8 cellular contexts compared by ENCODE assay signal in the genomic region with DNA sequence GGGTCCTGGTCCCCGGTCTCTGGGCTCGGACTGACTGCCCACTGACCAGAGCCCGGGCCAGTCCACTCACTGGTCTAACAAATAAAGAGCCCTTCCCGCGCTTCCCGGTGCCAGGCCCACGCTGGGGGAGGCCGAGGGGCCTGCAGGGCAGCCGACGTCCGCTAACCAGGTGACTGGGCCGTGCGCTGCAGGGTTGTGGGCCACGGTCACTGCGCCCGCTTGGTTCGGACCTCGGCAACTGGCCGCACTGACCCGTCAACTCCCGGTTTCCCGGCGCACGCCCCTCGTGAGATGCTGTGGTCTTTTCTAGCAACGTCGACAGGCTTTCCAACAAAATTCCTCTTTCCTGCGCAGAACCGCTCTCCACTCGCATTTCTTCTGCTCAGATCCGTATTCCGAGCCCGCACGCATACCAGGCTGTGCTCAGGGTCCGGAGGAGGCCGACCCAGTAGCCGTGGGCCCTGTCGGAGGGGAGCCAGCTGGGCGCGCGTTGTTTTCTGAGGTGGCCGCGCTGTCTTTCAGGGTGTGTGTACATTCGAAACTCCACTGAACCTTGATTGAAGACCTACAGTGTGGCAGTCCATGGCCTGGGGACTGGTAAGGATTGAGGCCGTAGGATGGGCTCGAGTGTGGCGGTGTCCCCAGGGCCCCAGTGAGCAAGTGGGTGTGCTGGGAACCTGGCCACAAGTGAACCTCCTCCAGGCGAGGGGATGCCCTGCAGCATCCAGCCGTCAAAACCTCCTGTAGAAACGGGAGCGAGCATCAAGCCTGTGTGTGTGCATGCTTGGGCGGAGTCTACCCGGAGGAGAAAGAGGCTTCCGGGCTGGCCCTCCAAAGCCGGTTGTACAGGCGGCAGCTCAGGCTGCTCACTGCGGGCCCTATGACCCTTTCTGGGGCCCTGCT. TPM values are rescaled to one million over a fixed set of nuclear protein-coding genes. Genes with fewer than 3 reads are reported as not detected.
DNase-seq lines count a peak whose midpoint lies in the region; ATAC-seq, FAIRE-seq and TF ChIP-seq lines count a peak whose summit lies in the region.

No MANE protein-coding gene starts in this region.

- ATAC-seq in central memory CD8-positive, alpha-beta T cell (replicated peaks; ENCODE audit: extremely low read depth, poor library complexity, severe bottlenecking): no peak
- ATAC-seq in HepG2 (peak; percentile 54), GM19351 (IDR thresholded peaks at IDR 0.05; ENCODE audit: unreplicated experiment) (no peak), GM19328 (IDR thresholded peaks at IDR 0.05; ENCODE audit: unreplicated experiment) (no peak)

- H3K4me3 ChIP-seq in HepG2 (replicated peaks in 1 of 3; ENCODE audit: insufficient read depth in 1 of 3, low read depth in 2 of 3, low read length in 3 of 3): peak overlapping the region; percentile 79 to 87 (median 84)

- peaks cover 69% of the 10 kb centered on the region for H3K4me1 ChIP-seq in HepG2 (ENCODE audit: insufficient read depth, low read length)

- no peaks in the 10 kb centered on the region for H3K27me3 Mint-ChIP-seq in central memory CD8-positive, alpha-beta T cell
- no peaks in the 10 kb centered on the region for H3K27me3 Mint-ChIP-seq in type B pancreatic cell

- intact Hi-C loops in HepG2 (cut with micrococcal nuclease; ENCODE audit: unreplicated experiment): loop anchor here (5.0 kb wide), 1 partner anchor 62 kb away; no protein-coding TSS in a partner anchor

- peaks cover 17% of the 10 kb centered on the region for H4K20me1 ChIP-seq in HepG2 (ENCODE audit: insufficient read depth, low read length)

- H3K27ac ChIP-seq in HepG2 (ENCODE audit: extremely low read length, insufficient read depth, low read length): peak overlapping the region; percentile 85

- no peak for TF ChIP-seq EP300 in HepG2 (IDR thresholded peaks at IDR 0.05; ENCODE audit: low read depth in 2 of 2, low read length in 2 of 2)
- no peak for TF ChIP-seq EP300 in HepG2 (CRISPR knock-in tag; IDR thresholded peaks at IDR 0.05; ENCODE audit: borderline replicate concordance)

- peaks cover 0 to 7% of the 10 kb centered on the region in 2 experiments; a peak in 1 of 5 replicates for H3K36me3 ChIP-seq in HepG2 (replicated peaks in 1 of 2; ENCODE audit: control insufficient read depth in 1 of 2, insufficient read depth in 2 of 2, low read length in 2 of 2)

- TF ChIP-seq CTCF in HepG2 (CRISPR knock-in tag; IDR thresholded peaks at IDR 0.05) (no peak), type B pancreatic cell (conservative IDR thresholded peaks at IDR 0.05) (no peak)

- peak overlapping the region; percentile 84 for H3K4me2 ChIP-seq in HepG2 (ENCODE audit: low read depth, low read length)

- no peak; a peak in 1 of 4 replicates for TF ChIP-seq POLR2A in HepG2 (IDR thresholded peaks at IDR 0.05; ENCODE audit: insufficient read depth in 1 of 2, low read depth in 2 of 2, low read length in 2 of 2)

- H3K4me1 Mint-ChIP-seq in central memory CD8-positive, alpha-beta T cell: peaks cover 45% of the 10 kb centered on the region
- H3K4me1 Mint-ChIP-seq in type B pancreatic cell (ENCODE audit: unreplicated experiment): peaks cover 38% of the 10 kb centered on the region

- POLR2A ChIA-PET in HepG2 (lab: Yijun Ruan, JAX): no interaction called here

- peak overlapping the region; percentile 86 for H3K9ac ChIP-seq in HepG2 (ENCODE audit: insufficient read depth, low read depth, low read length)

- H3K79me2 ChIP-seq in HepG2 (ENCODE audit: insufficient read depth, low read length): peaks cover 71% of the 10 kb centered on the region

- peak overlapping the region; percentile 83 for H3K27ac Mint-ChIP-seq in central memory CD8-positive, alpha-beta T cell (ENCODE audit: low read depth)
- H3K27ac Mint-ChIP-seq in type B pancreatic cell: peak overlapping the region; percentile 91

- DNase-seq in NCI-H1694 treated with DMSO at 0.1 percent for 48 hours (lab: John Stamatoyannopoulos, UW) (peak; percentile 11), NCI-H1694 (lab: John Stamatoyannopoulos, UW) (no peak), NCI-H748 (lab: John Stamatoyannopoulos, UW; ENCODE audit: unreplicated experiment) (peak; percentile 65), HepG2 (ENCODE audit: low spot score) (peak; percentile 75), type B pancreatic cell (ENCODE audit: extremely low spot score, unreplicated experiment) (peak; percentile 69)
- DNase-seq in central memory CD8-positive, alpha-beta T cell (ENCODE audit: low spot score in 2 of 2): no peak

- TF ChIP-seq RAD21 in HepG2 (CRISPR knock-in tag; IDR thresholded peaks at IDR 0.05): peak; percentile 7

- no TSS peak for BruUV-seq in HepG2 (replicated peaks; lab: Mats Ljungman, UMichigan)

- CTCF ChIA-PET in HepG2 (lab: Yijun Ruan, JAX; ENCODE audit: low intra/inter-chr PET ratio, low total read pairs): no interaction called here

- H3K27me3 ChIP-seq in HepG2 (ENCODE audit: control insufficient read depth in 1 of 2, insufficient read depth in 2 of 2, low read length in 2 of 2): no peaks in the 10 kb centered on the region; a peak in 1 of 5 replicates

- H2AFZ ChIP-seq in HepG2 (ENCODE audit: low read length): no peak overlapping the region

- under 1% methylated on average over 35 of the region's 57 CpGs for WGBS in HepG2 (ENCODE audit: low lambda C conversion rate)

- H3K9me3 Mint-ChIP-seq in central memory CD8-positive, alpha-beta T cell: no peaks in the 10 kb centered on the region
- no peaks in the 10 kb centered on the region for H3K9me3 Mint-ChIP-seq in type B pancreatic cell

- no peaks in the 10 kb centered on the region for H3K9me3 ChIP-seq in HepG2 (ENCODE audit: low read length)

- peaks cover 17% of the 10 kb centered on the region for H3K36me3 Mint-ChIP-seq in central memory CD8-positive, alpha-beta T cell (ENCODE audit: insufficient read depth)
- peaks cover 14% of the 10 kb centered on the region for H3K36me3 Mint-ChIP-seq in type B pancreatic cell

- in situ Hi-C loops in HepG2 (cut with HindIII; ENCODE audit: extremely low pct_ligation_motif_present, low pct_unique_long_range_greater_than_20kb): no loop called here

- H3K4me3 Mint-ChIP-seq in central memory CD8-positive, alpha-beta T cell: peak overlapping the region; percentile 78
- peak overlapping the region; percentile 99 for H3K4me3 Mint-ChIP-seq in type B pancreatic cell

- peak; percentile 74 for FAIRE-seq in HepG2 (lab: Jason Lieb, UNC)

RNA-seq across cellular contexts. Expression of gene NT5DC2, which starts 0.9 kb away (rescaled TPM):
- 105 and 131 TPM in 2 replicates for total RNA-seq in HepG2 (2016; rRNA removed; fragmentation: Illumina TruSeq; extraction: Trizol)
- total RNA-seq in HepG2 (2016; cell fraction: cytosol; rRNA removed; fragmentation: Illumina TruSeq; extraction: Trizol; ENCODE audit: low read depth): 335 and 351 TPM in 2 replicates
- total RNA-seq in HepG2 (2016; cell fraction: insoluble cytoplasmic fraction; rRNA removed; fragmentation: Illumina TruSeq; extraction: Trizol): 92.9 and 127 TPM in 2 replicates
- total RNA-seq in HepG2 (2016; cell fraction: membrane; rRNA removed; fragmentation: Illumina TruSeq; extraction: Trizol): 398 and 413 TPM in 2 replicates
- 102 and 116 TPM in 2 replicates for total RNA-seq in HepG2 (2016; cell fraction: nucleus; rRNA removed; fragmentation: Illumina TruSeq; extraction: Trizol)
- polyA plus RNA-seq in HepG2 (2011; rRNA removed): 217 and 240 TPM in 2 replicates
- 148 and 220 TPM in 2 replicates for polyA plus RNA-seq in HepG2 (2011; cell fraction: cytosol; rRNA removed)
- polyA plus RNA-seq in HepG2 (2011; cell fraction: nucleus; rRNA removed): 493 and 549 TPM in 2 replicates
- polyA plus RNA-seq in HepG2 (2012): 109 and 144 TPM in 2 replicates
- 760 and 829 TPM in 2 replicates for polyA plus RNA-seq in HepG2 (2016; cell fraction: cytosol; fragmentation: Illumina TruSeq; extraction: Trizol; ENCODE audit: low read depth)
- polyA plus RNA-seq in HepG2 (2016; cell fraction: insoluble cytoplasmic fraction; fragmentation: Illumina TruSeq; extraction: Trizol; ENCODE audit: low read depth): 161 and 192 TPM in 2 replicates
- 646 and 710 TPM in 2 replicates for polyA plus RNA-seq in HepG2 (2016; cell fraction: membrane; fragmentation: Illumina TruSeq; extraction: Trizol; ENCODE audit: low read depth)
- 319 and 344 TPM in 2 replicates for polyA plus RNA-seq in HepG2 (2016; cell fraction: nucleus; fragmentation: Illumina TruSeq; extraction: Trizol; ENCODE audit: insufficient read depth, low read depth)
- 166 and 240 TPM in 2 replicates for polyA minus RNA-seq in HepG2 (2011; rRNA and poly(A)+ RNA removed; ENCODE audit: low replicate concordance)
- 60.3 and 89.1 TPM in 2 replicates for polyA minus RNA-seq in HepG2 (2011; cell fraction: cytosol; rRNA and poly(A)+ RNA removed)
- polyA minus RNA-seq in HepG2 (2011; cell fraction: nucleus; rRNA and poly(A)+ RNA removed): 74.0 and 75.3 TPM in 2 replicates
- total RNA-seq in type B pancreatic cell (ENCODE audit: low replicate concordance): 105 and 231 TPM in 2 replicates

RNA-seq across cellular contexts. Expression of gene UQCC5, which starts 1.9 kb away (rescaled TPM):
- total RNA-seq in HepG2 (2016; rRNA removed; fragmentation: Illumina TruSeq; extraction: Trizol): 29.5 and 33.7 TPM in 2 replicates
- 45.8 and 54.6 TPM in 2 replicates for total RNA-seq in HepG2 (2016; cell fraction: cytosol; rRNA removed; fragmentation: Illumina TruSeq; extraction: Trizol; ENCODE audit: low read depth)
- total RNA-seq in HepG2 (2016; cell fraction: insoluble cytoplasmic fraction; rRNA removed; fragmentation: Illumina TruSeq; extraction: Trizol): 26.7 and 30.2 TPM in 2 replicates
- total RNA-seq in HepG2 (2016; cell fraction: membrane; rRNA removed; fragmentation: Illumina TruSeq; extraction: Trizol): 28.0 and 35.7 TPM in 2 replicates
- total RNA-seq in HepG2 (2016; cell fraction: nucleus; rRNA removed; fragmentation: Illumina TruSeq; extraction: Trizol): 13.6 and 19.8 TPM in 2 replicates
- polyA plus RNA-seq in HepG2 (2011; rRNA removed): 15.4 and 15.7 TPM in 2 replicates
- polyA plus RNA-seq in HepG2 (2011; cell fraction: cytosol; rRNA removed): 16.5 and 17.9 TPM in 2 replicates
- 23.9 and 45.2 TPM in 2 replicates for polyA plus RNA-seq in HepG2 (2011; cell fraction: nucleus; rRNA removed)
- 7.0 and 36.2 TPM in 2 replicates for polyA plus RNA-seq in HepG2 (2012)
- polyA plus RNA-seq in HepG2 (2016; cell fraction: cytosol; fragmentation: Illumina TruSeq; extraction: Trizol; ENCODE audit: low read depth): 58.7 and 84.5 TPM in 2 replicates
- 49.0 and 49.7 TPM in 2 replicates for polyA plus RNA-seq in HepG2 (2016; cell fraction: insoluble cytoplasmic fraction; fragmentation: Illumina TruSeq; extraction: Trizol; ENCODE audit: low read depth)
- 35.2 and 53.6 TPM in 2 replicates for polyA plus RNA-seq in HepG2 (2016; cell fraction: membrane; fragmentation: Illumina TruSeq; extraction: Trizol; ENCODE audit: low read depth)
- 38.0 and 44.8 TPM in 2 replicates for polyA plus RNA-seq in HepG2 (2016; cell fraction: nucleus; fragmentation: Illumina TruSeq; extraction: Trizol; ENCODE audit: insufficient read depth, low read depth)
- polyA minus RNA-seq in HepG2 (2011; rRNA and poly(A)+ RNA removed; ENCODE audit: low replicate concordance): 9.6 and 17.6 TPM in 2 replicates
- 5.4 and 10.7 TPM in 2 replicates for polyA minus RNA-seq in HepG2 (2011; cell fraction: cytosol; rRNA and poly(A)+ RNA removed)
- polyA minus RNA-seq in HepG2 (2011; cell fraction: nucleus; rRNA and poly(A)+ RNA removed): 13.0 and 14.4 TPM in 2 replicates
- total RNA-seq in type B pancreatic cell (ENCODE audit: low replicate concordance): 19.0 and 22.8 TPM in 2 replicates

RNA-seq across cellular contexts. Expression of gene STAB1, which starts 39.4 kb away (rescaled TPM):
- total RNA-seq in HepG2 (2016; rRNA removed; fragmentation: Illumina TruSeq; extraction: Trizol): 0.09 and 0.28 TPM in 2 replicates
- total RNA-seq in HepG2 (2016; cell fraction: cytosol; rRNA removed; fragmentation: Illumina TruSeq; extraction: Trizol; ENCODE audit: low read depth): not detected in 2 replicates
- 0.11 and 0.18 TPM in 2 replicates for total RNA-seq in HepG2 (2016; cell fraction: insoluble cytoplasmic fraction; rRNA removed; fragmentation: Illumina TruSeq; extraction: Trizol)
- 0.31 TPM in 1 of 2 replicates, not detected in the other for total RNA-seq in HepG2 (2016; cell fraction: membrane; rRNA removed; fragmentation: Illumina TruSeq; extraction: Trizol)
- total RNA-seq in HepG2 (2016; cell fraction: nucleus; rRNA removed; fragmentation: Illumina TruSeq; extraction: Trizol): 0.13 and 0.16 TPM in 2 replicates
- 0.34 and 0.59 TPM in 2 replicates for polyA plus RNA-seq in HepG2 (2011; rRNA removed)
- 0.13 and 0.16 TPM in 2 replicates for polyA plus RNA-seq in HepG2 (2011; cell fraction: cytosol; rRNA removed)
- polyA plus RNA-seq in HepG2 (2011; cell fraction: nucleus; rRNA removed): 4.1 and 4.3 TPM in 2 replicates
- polyA plus RNA-seq in HepG2 (2012): 0.23 and 0.24 TPM in 2 replicates
- polyA plus RNA-seq in HepG2 (2016; cell fraction: cytosol; fragmentation: Illumina TruSeq; extraction: Trizol; ENCODE audit: low read depth): 0.02 and 0.14 TPM in 2 replicates
- polyA plus RNA-seq in HepG2 (2016; cell fraction: insoluble cytoplasmic fraction; fragmentation: Illumina TruSeq; extraction: Trizol; ENCODE audit: low read depth): 0.10 TPM in 1 of 2 replicates, not detected in the other
- not detected in 2 replicates for polyA plus RNA-seq in HepG2 (2016; cell fraction: membrane; fragmentation: Illumina TruSeq; extraction: Trizol; ENCODE audit: low read depth)
- 0.30 TPM in 1 of 2 replicates, not detected in the other for polyA plus RNA-seq in HepG2 (2016; cell fraction: nucleus; fragmentation: Illumina TruSeq; extraction: Trizol; ENCODE audit: insufficient read depth, low read depth)
- 0.26 and 1.0 TPM in 2 replicates for polyA minus RNA-seq in HepG2 (2011; rRNA and poly(A)+ RNA removed; ENCODE audit: low replicate concordance)
- 0.30 TPM in 1 of 2 replicates, not detected in the other for polyA minus RNA-seq in HepG2 (2011; cell fraction: cytosol; rRNA and poly(A)+ RNA removed)
- polyA minus RNA-seq in HepG2 (2011; cell fraction: nucleus; rRNA and poly(A)+ RNA removed): 0.50 and 0.90 TPM in 2 replicates
- total RNA-seq in type B pancreatic cell (ENCODE audit: low replicate concordance): 0.12 TPM in 1 of 2 replicates, not detected in the other

Comparison
In these comparisons a context has a peak if more than half of its experiments do, and no peak if none do; other contexts are left out.
1. DNase-seq: peak in NCI-H1694 treated with DMSO at 0.1 percent for 48 hours (single experiment), NCI-H748 (single experiment), HepG2 (single experiment) and type B pancreatic cell (single experiment); none in NCI-H1694 (single experiment) and central memory CD8-positive, alpha-beta T cell (0 of 2).